Comparison of ENCODE assay signal across 20 cellular contexts in genomic region chr14:48672506-48672905, GRCh38.
"Had no signal": no experiment of that assay in that cellular context is flagged by ENCODE, and none has a peak within 500 bp of the region (broad histone marks: within the 10 kb centered on the region; RNA-seq: fewer than 3 reads in every experiment).

No MANE protein-coding gene starts in this region.

- ATAC-seq: foreskin keratinocyte; gastroesophageal sphincter; heart left ventricle; left cardiac atrium; left lung; left ventricle myocardium superior; lower lobe of right lung; mucosa of descending colon; naive thymus-derived CD8-positive, alpha-beta T cell had no signal

- H3K27ac ChIP-seq: coronary artery, dorsolateral prefrontal cortex, esophagus muscularis mucosa, foreskin keratinocyte, gastroesophageal sphincter, heart left ventricle, hepatocyte, left lung, lower lobe of right lung had no signal

- H3K79me2 ChIP-seq: hepatocyte had no signal

- H3K9me3 ChIP-seq: esophagus muscularis mucosa, gastroesophageal sphincter, left lung, lower lobe of right lung had no signal

- H3K4me1 ChIP-seq: esophagus muscularis mucosa, foreskin keratinocyte, gastroesophageal sphincter, heart left ventricle, left lung, lower lobe of right lung had no signal

- DNase-seq: dermis blood vessel endothelial cell; dorsolateral prefrontal cortex; effector CD4-positive, alpha-beta T cell; effector memory CD4-positive, alpha-beta T cell; foreskin keratinocyte; heart left ventricle; hypothalamus; immature natural killer cell; left cardiac atrium; left lung; left ventricle myocardium superior; lower lobe of right lung; mesenchymal stem cell; mucosa of descending colon; naive B cell; naive thymus-derived CD8-positive, alpha-beta T cell had no signal

- H3K4me3 ChIP-seq: coronary artery, dorsolateral prefrontal cortex, esophagus muscularis mucosa, gastroesophageal sphincter, heart left ventricle, hepatocyte, left lung, lower lobe of right lung, mucosa of descending colon had no signal

- H3K4me2 ChIP-seq: hepatocyte had no signal

- H2AFZ ChIP-seq: hepatocyte had no signal

- H3K36me3 ChIP-seq: esophagus muscularis mucosa, gastroesophageal sphincter, heart left ventricle, left lung, lower lobe of right lung had no signal

- H3K27me3 ChIP-seq: dorsolateral prefrontal cortex, esophagus muscularis mucosa, foreskin keratinocyte, gastroesophageal sphincter, heart left ventricle, hepatocyte, left lung had no signal
